ENCODE assay signal across 31 cellular contexts in genomic region chr2:178859760-178860159, GRCh38. TPM values are rescaled to one million over a fixed set of nuclear protein-coding genes. Genes with fewer than 3 reads are reported as not detected.
DNase-seq lines count a peak whose midpoint lies in the region; ATAC-seq, FAIRE-seq and TF ChIP-seq lines count a peak whose summit lies in the region.
"Had no signal": no experiment of that assay in that cellular context is flagged by ENCODE, and none has a peak within 500 bp of the region (broad histone marks: within the 10 kb centered on the region; RNA-seq: fewer than 3 reads in every experiment).

No MANE protein-coding gene starts in this region.

- no peaks in the 10 kb centered on the region for H3K9me3 ChIP-seq in OCI-LY7 (ENCODE audit: low read length)
- H3K9me3 ChIP-seq in HepG2 (ENCODE audit: low read length): no peaks in the 10 kb centered on the region
- H3K9me3 ChIP-seq: BLaER1 treated with 17β-estradiol and CSF1 and Interleukin-3, amounts not matched to agents 10 nM and 100 nM; esophagus squamous epithelium; lower lobe of right lung; pancreas; SJSA1 had no signal

- H4K20me1 ChIP-seq in OCI-LY7 (ENCODE audit: insufficient read depth, low read length): no peaks in the 10 kb centered on the region
- H4K20me1 ChIP-seq in HepG2 (ENCODE audit: insufficient read depth, low read length): no peaks in the 10 kb centered on the region
- H4K20me1 ChIP-seq: BLaER1 treated with 17β-estradiol and CSF1 and Interleukin-3, amounts not matched to agents 10 nM and 100 nM had no signal

- TF ChIP-seq RAD21 in HepG2 (CRISPR knock-in tag; IDR thresholded peaks at IDR 0.05): no peak

- POLR2A ChIA-PET in OCI-LY7 (lab: Charles Lee): interaction anchor here (0.6 kb wide), 3 partner anchors 8 to 161 kb away, joined by 3 to 4 read pairs (median 3); no protein-coding TSS in a partner anchor
- POLR2A ChIA-PET in HepG2 (lab: Yijun Ruan, JAX): no interaction called here

- H3K4me1 ChIP-seq in OCI-LY7 (ENCODE audit: insufficient read depth, low read length, poor library complexity, severe bottlenecking): no peaks in the 10 kb centered on the region
- no peaks in the 10 kb centered on the region for H3K4me1 ChIP-seq in HepG2 (ENCODE audit: insufficient read depth, low read length)

- WGBS in HepG2 (ENCODE audit: low lambda C conversion rate): 24% methylated on average over 2 of the region's 2 CpGs

- no peaks in the 10 kb centered on the region for H3K9me2 ChIP-seq in OCI-LY7 (ENCODE audit: insufficient read depth, low read length)

- ATAC-seq in SK-N-SH treated with all-trans-retinoic acid at 6 μM for 48 hours: peak; percentile 69
- no peak for ATAC-seq in HepG2
- no peak for ATAC-seq in HG02678 (IDR thresholded peaks at IDR 0.05; ENCODE audit: unreplicated experiment)
- no peak for ATAC-seq in HG03045 (IDR thresholded peaks at IDR 0.05; ENCODE audit: unreplicated experiment)
- ATAC-seq: activated T-helper 17 cell treated with anti-CD3 and anti-CD28 coated beads, Interleukin-2, amount 50 U/mL, for 72 hours; lower lobe of right lung; sciatic nerve had no signal

- no peak overlapping the region for H3K4me2 ChIP-seq in OCI-LY7 (ENCODE audit: low read length)
- H3K4me2 ChIP-seq in HepG2 (ENCODE audit: low read depth, low read length): no peak overlapping the region
- H3K4me2 ChIP-seq: BLaER1 treated with 17β-estradiol and CSF1 and Interleukin-3, amounts not matched to agents 10 nM and 100 nM had no signal

- H2AFZ ChIP-seq in OCI-LY7 (ENCODE audit: low read length) (no peak overlapping the region), HepG2 (ENCODE audit: low read length) (no peak overlapping the region)
- H2AFZ ChIP-seq: GM23248 had no signal

- H3K36me3 ChIP-seq in OCI-LY7 (ENCODE audit: insufficient read depth, low read length) (no peaks in the 10 kb centered on the region), HepG2 (replicated peaks in 1 of 2; ENCODE audit: control insufficient read depth in 1 of 2, insufficient read depth in 2 of 2, low read length in 2 of 2) (no peaks in the 10 kb centered on the region)
- H3K36me3 ChIP-seq: BLaER1 treated with 17β-estradiol and CSF1 and Interleukin-3, amounts not matched to agents 10 nM and 100 nM; esophagus squamous epithelium; pancreas; SJSA1 had no signal

- no peak overlapping the region for H3K9ac ChIP-seq in HepG2 (ENCODE audit: insufficient read depth, low read depth, low read length)
- H3K9ac ChIP-seq: BLaER1 treated with 17β-estradiol and CSF1 and Interleukin-3, amounts not matched to agents 10 nM and 100 nM; GM23248 had no signal

- no peak overlapping the region for H3K27ac ChIP-seq in OCI-LY7 (ENCODE audit: low read depth, low read length, poor library complexity, severe bottlenecking)
- H3K27ac ChIP-seq in HepG2 (ENCODE audit: extremely low read length, insufficient read depth, low read length): no peak overlapping the region
- H3K27ac ChIP-seq: BLaER1 treated with 17β-estradiol and CSF1 and Interleukin-3, amounts not matched to agents 10 nM and 100 nM; esophagus squamous epithelium; GM23248; lower lobe of right lung; pancreas; SJSA1 had no signal

- DNase-seq in globus pallidus (ENCODE audit: low spot score) (peak; percentile 81), hippocampal formation (lab: John Stamatoyannopoulos, UW) (peak; percentile 29 to 46), superior temporal gyrus (ENCODE audit: extremely low spot score) (peak; percentile 74), OCI-LY7 (ENCODE audit: low spot score) (no peak), HepG2 (ENCODE audit: low spot score) (no peak)
- DNase-seq: activated CD4-positive, alpha-beta memory T cell treated with anti-CD3 and anti-CD28 coated beads, Interleukin-2, amount 10 ng/mL, durations not matched to agents 7 days and 5 days; activated CD4-positive, alpha-beta T cell treated with anti-CD3 and anti-CD28 coated beads for 1 hour; activated CD8-positive, alpha-beta memory T cell treated with anti-CD3 and anti-CD28 coated beads, Interleukin-2, amount 50 U/mL, for 48 hours; COR-L47; DMS79; esophagus squamous epithelium; GM23248; Kasumi-1; kidney; lower lobe of right lung; MV-4-11; NCI-H1694 treated with DMSO at 0.1 percent for 48 hours; NCI-H2171 treated with DMSO at 0.1 percent for 48 hours; NCI-H526; stimulated activated naive CD4-positive, alpha-beta T cell had no signal

- TF ChIP-seq EP300 in HepG2 (IDR thresholded peaks at IDR 0.05; ENCODE audit: low read depth in 2 of 2, low read length in 2 of 2): no peak
- TF ChIP-seq EP300 in HepG2 (CRISPR knock-in tag; IDR thresholded peaks at IDR 0.05; ENCODE audit: borderline replicate concordance): no peak

- intact Hi-C loops in OCI-LY7 (cut with micrococcal nuclease; ENCODE audit: unreplicated experiment): no loop called here
- intact Hi-C loops in HepG2 (cut with micrococcal nuclease; ENCODE audit: unreplicated experiment): no loop called here

- H3K79me2 ChIP-seq in OCI-LY7 (ENCODE audit: insufficient read depth, low read depth, low read length) (no peaks in the 10 kb centered on the region), HepG2 (ENCODE audit: insufficient read depth, low read length) (no peaks in the 10 kb centered on the region)

- FAIRE-seq in HepG2 (lab: Jason Lieb, UNC): no peak
- FAIRE-seq: endometrium, kidney, pancreas, RCC 7860, urothelium cell line had no signal

- BruUV-seq in OCI-LY7 (replicated peaks; lab: Mats Ljungman, UMichigan) (no TSS peak), HepG2 (replicated peaks; lab: Mats Ljungman, UMichigan) (no TSS peak)

- in situ Hi-C loops in HepG2 (cut with HindIII; ENCODE audit: extremely low pct_ligation_motif_present, low pct_unique_long_range_greater_than_20kb): no loop called here

- TF ChIP-seq POLR2A in HepG2 (IDR thresholded peaks at IDR 0.05; ENCODE audit: insufficient read depth in 1 of 2, low read depth in 2 of 2, low read length in 2 of 2): no peak

- CTCF ChIA-PET in OCI-LY7 (lab: Charles Lee; ENCODE audit: unreplicated experiment): no interaction called here
- CTCF ChIA-PET in HepG2 (lab: Yijun Ruan, JAX; ENCODE audit: low intra/inter-chr PET ratio, low total read pairs): no interaction called here

- peaks cover 0 to 9% of the 10 kb centered on the region in 2 experiments; a peak in 2 of 5 replicates for H3K27me3 ChIP-seq in HepG2 (ENCODE audit: control insufficient read depth in 1 of 2, insufficient read depth in 2 of 2, low read length in 2 of 2)
- H3K27me3 ChIP-seq: BLaER1 treated with 17β-estradiol and CSF1 and Interleukin-3, amounts not matched to agents 10 nM and 100 nM; esophagus squamous epithelium; pancreas; SJSA1 had no signal

- no peak for TF ChIP-seq CTCF in OCI-LY7 (conservative IDR thresholded peaks at IDR 0.05; ENCODE audit: low read length)
- no peak for TF ChIP-seq CTCF in HepG2 (CRISPR knock-in tag; IDR thresholded peaks at IDR 0.05)

- H3K4me3 ChIP-seq in OCI-LY7 (ENCODE audit: low read depth, low read length, poor library complexity, severe bottlenecking): no peak overlapping the region
- H3K4me3 ChIP-seq in HepG2 (replicated peaks in 1 of 3; ENCODE audit: insufficient read depth in 1 of 3, low read depth in 2 of 3, low read length in 3 of 3): no peak overlapping the region
- H3K4me3 ChIP-seq: BLaER1 treated with 17β-estradiol and CSF1 and Interleukin-3, amounts not matched to agents 10 nM and 100 nM; esophagus squamous epithelium; GM23248; lower lobe of right lung; pancreas; SJSA1 had no signal

TF ChIP-seq in SK-N-SH treated with all-trans-retinoic acid at 6 μM for 48 hours, 23 proteins besides CTCF, POLR2A, EP300 and RAD21 (continues in another document):
- TF ChIP-seq ZC3H10 (CRISPR knock-in tag; IDR thresholded peaks at IDR 0.05): peak; percentile 57; the same call in 1 of the 2 replicates

TF ChIP-seq in HepG2, 621 proteins besides CTCF, POLR2A, EP300 and RAD21 (continues in another document):
- no peak for TF ChIP-seq ZNF589 (CRISPR knock-in tag; conservative IDR thresholded peaks at IDR 0.05)
- TF ChIP-seq NFKBIZ (CRISPR knock-in tag; IDR thresholded peaks at IDR 0.05): no peak
- TF ChIP-seq ZNF572 (CRISPR knock-in tag; IDR thresholded peaks at IDR 0.05): no peak
- no peak for TF ChIP-seq FOXP1 (IDR thresholded peaks at IDR 0.05)
- no peak for TF ChIP-seq FOXP1 (CRISPR knock-in tag; IDR thresholded peaks at IDR 0.05)
- TF ChIP-seq ZNF776 (CRISPR knock-in tag; IDR thresholded peaks at IDR 0.05): no peak
- TF ChIP-seq ZNF496 (CRISPR knock-in tag; IDR thresholded peaks at IDR 0.05; ENCODE audit: insufficient replicate concordance): no peak

RNA-seq across cellular contexts. Expression of gene TTN, which starts 52.5 kb away (rescaled TPM):
- total RNA-seq in OCI-LY7 (2014; rRNA removed; shearing (Covaris generic)): 0.03 and 0.19 TPM in 2 replicates
- total RNA-seq in OCI-LY7 (2022) (under 0.01 and 0.02 TPM in 2 replicates), HepG2 (2016; rRNA removed; fragmentation: Illumina TruSeq; extraction: Trizol) (under 0.01 TPM in 2 replicates)
- total RNA-seq in HepG2 (2016; cell fraction: cytosol; rRNA removed; fragmentation: Illumina TruSeq; extraction: Trizol; ENCODE audit: low read depth): not detected in 2 replicates
- total RNA-seq in HepG2 (2016; cell fraction: insoluble cytoplasmic fraction; rRNA removed; fragmentation: Illumina TruSeq; extraction: Trizol): under 0.01 TPM in 2 replicates
- not detected in 2 replicates for total RNA-seq in HepG2 (2016; cell fraction: membrane; rRNA removed; fragmentation: Illumina TruSeq; extraction: Trizol)
- under 0.01 and 0.06 TPM in 2 replicates for total RNA-seq in HepG2 (2016; cell fraction: nucleus; rRNA removed; fragmentation: Illumina TruSeq; extraction: Trizol)
- polyA plus RNA-seq in HepG2 (2011; rRNA removed): under 0.01 TPM in 1 of 2 replicates, not detected in the other
- polyA plus RNA-seq in HepG2 (2011; cell fraction: cytosol; rRNA removed): under 0.01 TPM in 2 replicates
- 0.02 TPM in 2 replicates for polyA plus RNA-seq in HepG2 (2011; cell fraction: nucleus; rRNA removed)
- polyA plus RNA-seq in HepG2 (2012): 0.08 and 0.12 TPM in 2 replicates
- polyA plus RNA-seq in HepG2 (2016; cell fraction: cytosol; fragmentation: Illumina TruSeq; extraction: Trizol; ENCODE audit: low read depth): not detected in 2 replicates
- not detected in 2 replicates for polyA plus RNA-seq in HepG2 (2016; cell fraction: insoluble cytoplasmic fraction; fragmentation: Illumina TruSeq; extraction: Trizol; ENCODE audit: low read depth)
- polyA plus RNA-seq in HepG2 (2016; cell fraction: membrane; fragmentation: Illumina TruSeq; extraction: Trizol; ENCODE audit: low read depth): not detected in 2 replicates
- 0.01 TPM in 1 of 2 replicates, not detected in the other for polyA plus RNA-seq in HepG2 (2016; cell fraction: nucleus; fragmentation: Illumina TruSeq; extraction: Trizol; ENCODE audit: insufficient read depth, low read depth)
- under 0.01 and 0.02 TPM in 2 replicates for polyA minus RNA-seq in HepG2 (2011; rRNA and poly(A)+ RNA removed; ENCODE audit: low replicate concordance)
- under 0.01 TPM in 1 of 2 replicates, not detected in the other for polyA minus RNA-seq in HepG2 (2011; cell fraction: cytosol; rRNA and poly(A)+ RNA removed)
- polyA minus RNA-seq in HepG2 (2011; cell fraction: nucleus; rRNA and poly(A)+ RNA removed): 0.13 and 1.1 TPM in 2 replicates
- total RNA-seq: GM23248 had no signal

Comparison
In these comparisons a context has a peak if more than half of its experiments do, and no peak if none do; other contexts are left out.
1. DNase-seq: peak in globus pallidus (single experiment), hippocampal formation (2 of 2) and superior temporal gyrus (single experiment); none in OCI-LY7 (single experiment) and HepG2 (single experiment).